Comparison of ENCODE assay signal across 12 cellular contexts in genomic region chr7:121960678-121961461, GRCh38.
DNase-seq lines count a peak whose midpoint lies in the region; TF ChIP-seq lines count a peak whose summit lies in the region.
"Had no signal": no experiment of that assay in that cellular context is flagged by ENCODE, and none has a peak within 500 bp of the region (broad histone marks: within the 10 kb centered on the region; RNA-seq: fewer than 3 reads in every experiment).

No MANE protein-coding gene starts in this region.

- no peak overlapping the region for H3K27ac Mint-ChIP-seq in activated CD4-positive, alpha-beta memory T cell treated with anti-CD3 and anti-CD28 coated beads for 36 hours
- H3K27ac Mint-ChIP-seq: activated naive CD4-positive, alpha-beta T cell treated with anti-CD3 and anti-CD28 coated beads, Interleukin-2, amount 50 U/mL, for 24 hours had no signal

- POLR2A ChIA-PET in activated CD4-positive, alpha-beta memory T cell treated with anti-CD3 and anti-CD28 coated beads for 36 hours (lab: Charles Lee), result no interaction called here

- 74% methylated on average over 5 of the region's 5 CpGs for WGBS in prostate gland

- H3K27me3 ChIP-seq in kidney epithelial cell (ENCODE audit: control insufficient read depth, insufficient read depth, low read length) (no peaks in the 10 kb centered on the region), prostate gland (replicated peaks; ENCODE audit: insufficient read depth) (no peaks in the 10 kb centered on the region), vagina (no peaks in the 10 kb centered on the region)

- peak; percentile 24 for DNase-seq in AG09319 (ENCODE audit: extremely low read depth, low read depth)
- DNase-seq in HT1080 (ENCODE audit: low read depth), result peak; percentile 95
- DNase-seq in astrocyte of the cerebellum (ENCODE audit: low read depth), result peak; percentile 13
- DNase-seq in kidney epithelial cell (ENCODE audit: low read depth), result peak; percentile 16
- no peak for DNase-seq in activated CD4-positive, alpha-beta memory T cell treated with anti-CD3 and anti-CD28 coated beads for 36 hours
- DNase-seq in prostate gland (ENCODE audit: low spot score), result no peak
- DNase-seq in NCI-H1105 (lab: John Stamatoyannopoulos, UW), result no peak
- DNase-seq in vagina (ENCODE audit: extremely low spot score in 2 of 2), result no peak
- DNase-seq: DMS79, NCI-H187, T-helper 9 cell had no signal

- H3K36me3 ChIP-seq in kidney epithelial cell (ENCODE audit: control insufficient read depth, insufficient read depth, low read length) (no peaks in the 10 kb centered on the region), prostate gland (no peaks in the 10 kb centered on the region), vagina (no peaks in the 10 kb centered on the region)

- H3K9me3 ChIP-seq in prostate gland (no peaks in the 10 kb centered on the region), vagina (no peaks in the 10 kb centered on the region)

- in situ Hi-C loops in astrocyte of the cerebellum (cut with HindIII; ENCODE audit: low sequenced_read_pairs), result no loop called here

- H3K27ac ChIP-seq in prostate gland (no peak overlapping the region), vagina (no peak overlapping the region)

- TF ChIP-seq POLR2A in prostate gland (IDR thresholded peaks at IDR 0.05), result no peak
- TF ChIP-seq POLR2A in vagina (IDR thresholded peaks at IDR 0.05), result no peak

- H3K4me1 ChIP-seq in prostate gland (replicated peaks) (no peaks in the 10 kb centered on the region), vagina (no peaks in the 10 kb centered on the region)

- no peak overlapping the region for H3K4me3 ChIP-seq in astrocyte of the cerebellum (ENCODE audit: low read depth, low read length)
- H3K4me3 ChIP-seq in kidney epithelial cell (ENCODE audit: low read depth, low read length), result no peak overlapping the region
- H3K4me3 ChIP-seq in prostate gland, result no peak overlapping the region
- no peak overlapping the region for H3K4me3 ChIP-seq in vagina

- TF ChIP-seq CTCF in AG09319 (IDR thresholded peaks at IDR 0.05; ENCODE audit: low read depth, low read length) (no peak), astrocyte of the cerebellum (IDR thresholded peaks at IDR 0.05; ENCODE audit: low read depth, low read length, missing control alignments) (no peak), kidney epithelial cell (IDR thresholded peaks at IDR 0.05; ENCODE audit: insufficient read depth, low read length, poor library complexity, severe bottlenecking) (no peak), prostate gland (IDR thresholded peaks at IDR 0.05) (no peak), vagina (IDR thresholded peaks at IDR 0.05) (no peak)

- H3K4me3 Mint-ChIP-seq in activated CD4-positive, alpha-beta memory T cell treated with anti-CD3 and anti-CD28 coated beads for 36 hours, result no peak overlapping the region
- H3K4me3 Mint-ChIP-seq: activated naive CD4-positive, alpha-beta T cell treated with anti-CD3 and anti-CD28 coated beads, Interleukin-2, amount 50 U/mL, for 24 hours had no signal

- no peaks in the 10 kb centered on the region for H3K27me3 Mint-ChIP-seq in activated CD4-positive, alpha-beta memory T cell treated with anti-CD3 and anti-CD28 coated beads for 36 hours
- H3K27me3 Mint-ChIP-seq: activated naive CD4-positive, alpha-beta T cell treated with anti-CD3 and anti-CD28 coated beads, Interleukin-2, amount 50 U/mL, for 24 hours had no signal

- no peaks in the 10 kb centered on the region for H3K36me3 Mint-ChIP-seq in activated CD4-positive, alpha-beta memory T cell treated with anti-CD3 and anti-CD28 coated beads for 36 hours
- H3K36me3 Mint-ChIP-seq: activated naive CD4-positive, alpha-beta T cell treated with anti-CD3 and anti-CD28 coated beads, Interleukin-2, amount 50 U/mL, for 24 hours had no signal

- H3K9me3 Mint-ChIP-seq in activated CD4-positive, alpha-beta memory T cell treated with anti-CD3 and anti-CD28 coated beads for 36 hours, result peaks cover 2% of the 10 kb centered on the region

- intact Hi-C loops in activated CD4-positive, alpha-beta memory T cell treated with anti-CD3 and anti-CD28 coated beads for 36 hours (cut with micrococcal nuclease), result no loop called here
- intact Hi-C loops in prostate gland (cut with DNase I) (no loop called here), vagina (cut with DNase I) (no loop called here)

- CTCF ChIA-PET in activated CD4-positive, alpha-beta memory T cell treated with anti-CD3 and anti-CD28 coated beads for 36 hours (lab: Charles Lee), result no interaction called here

- H3K4me1 Mint-ChIP-seq in activated CD4-positive, alpha-beta memory T cell treated with anti-CD3 and anti-CD28 coated beads for 36 hours (ENCODE audit: low read depth), result no peaks in the 10 kb centered on the region
- H3K4me1 Mint-ChIP-seq: activated naive CD4-positive, alpha-beta T cell treated with anti-CD3 and anti-CD28 coated beads, Interleukin-2, amount 50 U/mL, for 24 hours had no signal

Comparison
In these comparisons a context has a peak if more than half of its experiments do, and no peak if none do; other contexts are left out.
1. DNase-seq: peak in AG09319 (single experiment), HT1080 (single experiment), astrocyte of the cerebellum (single experiment) and kidney epithelial cell (single experiment); none in activated CD4-positive, alpha-beta memory T cell treated with anti-CD3 and anti-CD28 coated beads for 36 hours (single experiment), prostate gland (single experiment), NCI-H1105 (single experiment) and vagina (0 of 2).